21 cellular contexts compared by ENCODE assay signal in the genomic region with DNA sequence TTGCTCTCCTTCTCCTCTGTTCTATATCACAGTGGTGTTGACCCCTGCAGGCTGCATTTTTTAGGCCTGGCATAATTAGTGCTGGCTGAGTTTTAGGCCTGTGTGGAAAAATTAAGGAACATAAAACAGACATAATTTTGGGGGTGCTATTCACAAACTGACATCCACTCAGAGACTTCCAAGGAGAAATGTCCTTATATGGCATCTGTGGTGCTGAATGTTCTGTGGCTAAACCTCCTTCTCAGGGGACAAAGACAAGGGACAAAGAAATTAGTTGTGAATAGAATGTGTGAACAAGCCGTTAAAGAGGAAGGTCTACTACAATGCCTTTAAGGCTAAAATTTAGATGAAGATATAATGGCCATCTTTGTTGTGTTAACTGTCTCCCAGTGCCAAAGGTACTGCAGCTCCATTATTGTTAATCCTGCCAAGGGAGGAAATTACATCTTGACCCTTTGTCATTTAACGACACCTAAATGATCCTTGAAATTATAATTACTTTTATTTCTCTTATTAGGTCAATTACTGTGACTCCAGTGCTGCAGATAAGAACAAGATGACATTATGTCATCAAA.
"Had no signal": no experiment of that assay in that cellular context is flagged by ENCODE, and none has a peak within 500 bp of the region (broad histone marks: within the 10 kb centered on the region; RNA-seq: fewer than 3 reads in every experiment).

No MANE protein-coding gene starts in this region.

- H3K27ac Mint-ChIP-seq: naive thymus-derived CD4-positive, alpha-beta T cell; nephron progenitor cell; stimulated activated memory B cell treated with anti-CD40 and anti-IgM and Interleukin-4, amounts not matched to agents 10 μg/mL and 1 μg/mL and 100 μg/mL, for 72 hours had no signal

- DNase-seq: cortex of kidney; dorsolateral prefrontal cortex; effector CD8-positive, alpha-beta T cell; foreskin melanocyte; head of caudate nucleus; hypothalamus; kidney glomerular epithelial cell; mammary epithelial cell; naive thymus-derived CD4-positive, alpha-beta T cell; nephron progenitor cell; posterior cingulate gyrus; spleen; stimulated activated CD4-positive, alpha-beta T cell treated with anti-CD3 and anti-CD28 coated beads, Interleukin-15, amount 100 ng/mL, for 24 hours; stimulated activated CD4-positive, alpha-beta T cell treated with anti-CD3 and anti-CD28 coated beads, Interleukin-1b, Interleukin-23, amount 100 ng/mL, for 48 hours; stimulated activated CD4-positive, alpha-beta T cell treated with anti-CD3 and anti-CD28 coated beads, Interleukin-4, amount 100 ng/mL, for 24 hours; stomach; substantia nigra; trophoblast cell had no signal

- H3K4me1 Mint-ChIP-seq: naive thymus-derived CD4-positive, alpha-beta T cell; nephron progenitor cell; stimulated activated memory B cell treated with anti-CD40 and anti-IgM and Interleukin-4, amounts not matched to agents 10 μg/mL and 1 μg/mL and 100 μg/mL, for 72 hours had no signal

- H3K4me3 ChIP-seq: dorsolateral prefrontal cortex, spleen, stomach had no signal

- H3K36me3 ChIP-seq: spleen, stomach had no signal

- H3K27ac ChIP-seq: dorsolateral prefrontal cortex, spleen, stomach had no signal

- H3K4me1 ChIP-seq: spleen, stomach had no signal

- H3K27me3 Mint-ChIP-seq: stimulated activated memory B cell treated with anti-CD40 and anti-IgM and Interleukin-4, amounts not matched to agents 10 μg/mL and 1 μg/mL and 100 μg/mL, for 72 hours had no signal

- H3K4me3 Mint-ChIP-seq: naive thymus-derived CD4-positive, alpha-beta T cell; nephron progenitor cell; stimulated activated memory B cell treated with anti-CD40 and anti-IgM and Interleukin-4, amounts not matched to agents 10 μg/mL and 1 μg/mL and 100 μg/mL, for 72 hours had no signal

- H3K36me3 Mint-ChIP-seq: stimulated activated memory B cell treated with anti-CD40 and anti-IgM and Interleukin-4, amounts not matched to agents 10 μg/mL and 1 μg/mL and 100 μg/mL, for 72 hours had no signal

- ATAC-seq: left lobe of liver; naive thymus-derived CD4-positive, alpha-beta T cell; sciatic nerve; stimulated activated memory B cell treated with anti-CD40 and anti-IgM and Interleukin-4, amounts not matched to agents 10 μg/mL and 1 μg/mL and 100 μg/mL, for 72 hours had no signal

- H3K27me3 ChIP-seq: dorsolateral prefrontal cortex, spleen, stomach had no signal
